Comparison of ENCODE assay signal across 9 cellular contexts in genomic region chr1:78650114-78650513, GRCh38. TPM values are rescaled to one million over a fixed set of nuclear protein-coding genes. Genes with fewer than 3 reads are reported as not detected.
DNase-seq lines count a peak whose midpoint lies in the region; ATAC-seq and TF ChIP-seq lines count a peak whose summit lies in the region.
"Had no signal": no experiment of that assay in that cellular context is flagged by ENCODE, and none has a peak within 500 bp of the region (broad histone marks: within the 10 kb centered on the region; RNA-seq: fewer than 3 reads in every experiment).

No MANE protein-coding gene starts in this region.

- peak; percentile 49 for ATAC-seq in left lung
- ATAC-seq in HG02763 (IDR thresholded peaks at IDR 0.05; ENCODE audit: unreplicated experiment), result no peak

- 60% methylated on average over 4 of the region's 4 CpGs for WGBS in urinary bladder

- H3K9me3 ChIP-seq in left lung, result peaks cover 0 to 15% of the 10 kb centered on the region in 2 donors

- peak overlapping the region; percentile 80 for H3K27ac Mint-ChIP-seq in activated naive CD4-positive, alpha-beta T cell treated with anti-CD3 and anti-CD28 coated beads, Interleukin-2, amount 10 ng/mL, durations not matched to agents 7 days and 5 days
- H3K27ac Mint-ChIP-seq in activated T-helper 1 cell treated with anti-CD3 and anti-CD28 coated beads, Interleukin-12 subunit alpha, Interleukin-12 subunit beta, Interleukin-2, Interleukin-4 antibody, amounts not matched to agents 30 ng/mL and 10 ng/mL and 1 ng/mL, durations not matched to agents 14 hours and 24 hours and 36 hours, result peak overlapping the region; percentile 91

- H3K4me3 Mint-ChIP-seq in activated naive CD4-positive, alpha-beta T cell treated with anti-CD3 and anti-CD28 coated beads, Interleukin-2, amount 10 ng/mL, durations not matched to agents 7 days and 5 days, result peak overlapping the region; percentile 76
- H3K4me3 Mint-ChIP-seq in activated T-helper 1 cell treated with anti-CD3 and anti-CD28 coated beads, Interleukin-12 subunit alpha, Interleukin-12 subunit beta, Interleukin-2, Interleukin-4 antibody, amounts not matched to agents 30 ng/mL and 10 ng/mL and 1 ng/mL, durations not matched to agents 14 hours and 24 hours and 36 hours, result peak overlapping the region; percentile 88

- H3K4me1 Mint-ChIP-seq in activated naive CD4-positive, alpha-beta T cell treated with anti-CD3 and anti-CD28 coated beads, Interleukin-2, amount 10 ng/mL, durations not matched to agents 7 days and 5 days, result peaks cover 64% of the 10 kb centered on the region
- peaks cover 53% of the 10 kb centered on the region for H3K4me1 Mint-ChIP-seq in activated T-helper 1 cell treated with anti-CD3 and anti-CD28 coated beads, Interleukin-12 subunit alpha, Interleukin-12 subunit beta, Interleukin-2, Interleukin-4 antibody, amounts not matched to agents 30 ng/mL and 10 ng/mL and 1 ng/mL, durations not matched to agents 14 hours and 24 hours and 36 hours (ENCODE audit: low read depth)

- peaks cover 29% of the 10 kb centered on the region for H3K9me3 Mint-ChIP-seq in activated naive CD4-positive, alpha-beta T cell treated with anti-CD3 and anti-CD28 coated beads, Interleukin-2, amount 10 ng/mL, durations not matched to agents 7 days and 5 days
- peaks cover 29% of the 10 kb centered on the region for H3K9me3 Mint-ChIP-seq in activated T-helper 1 cell treated with anti-CD3 and anti-CD28 coated beads, Interleukin-12 subunit alpha, Interleukin-12 subunit beta, Interleukin-2, Interleukin-4 antibody, amounts not matched to agents 30 ng/mL and 10 ng/mL and 1 ng/mL, durations not matched to agents 14 hours and 24 hours and 36 hours

- peaks cover 48% of the 10 kb centered on the region for H3K36me3 Mint-ChIP-seq in activated naive CD4-positive, alpha-beta T cell treated with anti-CD3 and anti-CD28 coated beads, Interleukin-2, amount 10 ng/mL, durations not matched to agents 7 days and 5 days
- peaks cover 47% of the 10 kb centered on the region for H3K36me3 Mint-ChIP-seq in activated T-helper 1 cell treated with anti-CD3 and anti-CD28 coated beads, Interleukin-12 subunit alpha, Interleukin-12 subunit beta, Interleukin-2, Interleukin-4 antibody, amounts not matched to agents 30 ng/mL and 10 ng/mL and 1 ng/mL, durations not matched to agents 14 hours and 24 hours and 36 hours (ENCODE audit: low read depth)

- H3K4me1 ChIP-seq in left lung, result peaks cover 6 to 62% of the 10 kb centered on the region in 2 donors
- H3K4me1 ChIP-seq in urinary bladder (ENCODE audit: insufficient read depth), result no peaks in the 10 kb centered on the region

- no peaks in the 10 kb centered on the region for H3K27me3 Mint-ChIP-seq in activated naive CD4-positive, alpha-beta T cell treated with anti-CD3 and anti-CD28 coated beads, Interleukin-2, amount 10 ng/mL, durations not matched to agents 7 days and 5 days
- no peaks in the 10 kb centered on the region for H3K27me3 Mint-ChIP-seq in activated T-helper 1 cell treated with anti-CD3 and anti-CD28 coated beads, Interleukin-12 subunit alpha, Interleukin-12 subunit beta, Interleukin-2, Interleukin-4 antibody, amounts not matched to agents 30 ng/mL and 10 ng/mL and 1 ng/mL, durations not matched to agents 14 hours and 24 hours and 36 hours (ENCODE audit: insufficient read depth)

- H3K36me3 ChIP-seq in left lung, result peaks cover 0 to 6% of the 10 kb centered on the region in 2 donors
- no peaks in the 10 kb centered on the region for H3K36me3 ChIP-seq in urinary bladder (ENCODE audit: insufficient read depth)
- no peaks in the 10 kb centered on the region for H3K36me3 ChIP-seq in H7 (replicated peaks; ENCODE audit: control insufficient read depth, insufficient read depth, low read length)

- H3K4me3 ChIP-seq in left lung, result peak overlapping the region; percentile 26 to 42
- H3K4me3 ChIP-seq in urinary bladder (ENCODE audit: low read depth, low read length), result peak overlapping the region; percentile 23
- H3K4me3 ChIP-seq in H7 (ENCODE audit: insufficient read depth, low read depth, low read length), result no peak overlapping the region

- H3K27me3 ChIP-seq in left lung, result no peaks in the 10 kb centered on the region
- peaks cover 2% of the 10 kb centered on the region; the same call in 1 of the 2 replicates for H3K27me3 ChIP-seq in H7 (ENCODE audit: control insufficient read depth, insufficient read depth, low read length)

- CTCF ChIA-PET in activated naive CD4-positive, alpha-beta T cell treated with anti-CD3 and anti-CD28 coated beads, Interleukin-2, amount 10 ng/mL, durations not matched to agents 7 days and 5 days (lab: Charles Lee), result interaction anchor here (0.8 to 1.0 kb wide), 2 partner anchors 30 to 32 kb away, joined by 3 to 4 read pairs; partner anchors contain the start of gene IFI44L

- H3K27ac ChIP-seq in left lung (peak overlapping the region; percentile 76 to 79), urinary bladder (ENCODE audit: low read depth) (no peak overlapping the region)

- no peak for TF ChIP-seq CTCF in left lung (IDR thresholded peaks at IDR 0.05)

- DNase-seq in activated naive CD4-positive, alpha-beta T cell treated with anti-CD3 and anti-CD28 coated beads, Interleukin-2, amount 10 ng/mL, durations not matched to agents 7 days and 5 days, result no peak
- no peak for DNase-seq in activated naive CD4-positive, alpha-beta T cell treated with anti-CD3 and anti-CD28 coated beads, Interleukin-2, amount 50 U/mL, for 16 hours
- no peak for DNase-seq in activated T-helper 1 cell treated with anti-CD3 and anti-CD28 coated beads, Interleukin-12 subunit alpha, Interleukin-12 subunit beta, Interleukin-2, Interleukin-4 antibody, amounts not matched to agents 30 ng/mL and 10 ng/mL and 1 ng/mL, durations not matched to agents 14 hours and 24 hours and 36 hours (ENCODE audit: low spot score)
- no peak for DNase-seq in left lung
- DNase-seq in H7, result no peak
- DNase-seq in epidermal melanocyte (ENCODE audit: insufficient read length, low spot score), result no peak
- DNase-seq: NCI-H1694 treated with DMSO at 0.1 percent for 48 hours had no signal

- intact Hi-C loops in activated T-helper 1 cell treated with anti-CD3 and anti-CD28 coated beads, Interleukin-12 subunit alpha, Interleukin-12 subunit beta, Interleukin-2, Interleukin-4 antibody, amounts not matched to agents 30 ng/mL and 10 ng/mL and 1 ng/mL, durations not matched to agents 14 hours and 24 hours and 36 hours (cut with micrococcal nuclease), result loop anchor here (1.0 to 10.0 kb wide), 4 partner anchors 10 to 643 kb away; no protein-coding TSS in a partner anchor
- intact Hi-C loops in left lung (cut with DNase I), result no loop called here

RNA-seq across cellular contexts. Expression of gene IFI44, which starts 0.5 kb away (rescaled TPM):
- 26.9 and 28.1 TPM in 2 replicates for total RNA-seq in activated T-helper 1 cell treated with anti-CD3 and anti-CD28 coated beads, Interleukin-12 subunit alpha, Interleukin-12 subunit beta, Interleukin-2, Interleukin-4 antibody, amounts not matched to agents 30 ng/mL and 10 ng/mL and 1 ng/mL, durations not matched to agents 14 hours and 24 hours and 36 hours
- 10 to 100 TPM; 40.8 to 58.4 TPM for total RNA-seq in left lung
- 49.8 TPM for total RNA-seq in urinary bladder
- 20.4 TPM for polyA plus RNA-seq in urinary bladder
- total RNA-seq in H7 (2014; rRNA removed; shearing (Covaris generic)), result not detected in 2 replicates

RNA-seq across cellular contexts. Expression of gene IFI44L, which starts 29.9 kb away (rescaled TPM):
- 16.7 and 21.8 TPM in 2 replicates for total RNA-seq in activated T-helper 1 cell treated with anti-CD3 and anti-CD28 coated beads, Interleukin-12 subunit alpha, Interleukin-12 subunit beta, Interleukin-2, Interleukin-4 antibody, amounts not matched to agents 30 ng/mL and 10 ng/mL and 1 ng/mL, durations not matched to agents 14 hours and 24 hours and 36 hours
- 10 to 100 TPM; 12.4 to 24.0 TPM for total RNA-seq in left lung
- 40.6 TPM for total RNA-seq in urinary bladder
- 10.5 TPM for polyA plus RNA-seq in urinary bladder
- total RNA-seq in H7 (2014; rRNA removed; shearing (Covaris generic)), result 0.48 TPM in 1 of 2 replicates, not detected in the other

Comparison
In these comparisons a context has a peak if more than half of its experiments do, and no peak if none do; other contexts are left out.
1. RNA of gene IFI44, which starts 0.5 kb away (total RNA-seq): 40.8 to 58.4 TPM in left lung, 49.8 TPM in urinary bladder (single experiment) and 26.9 to 28.1 TPM in activated T-helper 1 cell treated with anti-CD3 and anti-CD28 coated beads, Interleukin-12 subunit alpha, Interleukin-12 subunit beta, Interleukin-2, Interleukin-4 antibody, amounts not matched to agents 30 ng/mL and 10 ng/mL and 1 ng/mL, durations not matched to agents 14 hours and 24 hours and 36 hours; not detected in H7; every median in the first group is over 10 times any median in the second.